Comparison of ENCODE assay signal across 12 cellular contexts in genomic region chr6:169092375-169092774, GRCh38.
DNase-seq lines count a peak whose midpoint lies in the region; ATAC-seq, FAIRE-seq and TF ChIP-seq lines count a peak whose summit lies in the region.
"Had no signal": no experiment of that assay in that cellular context is flagged by ENCODE, and none has a peak within 500 bp of the region (broad histone marks: within the 10 kb centered on the region; RNA-seq: fewer than 3 reads in every experiment).

No MANE protein-coding gene starts in this region.

- DNase-seq in GM12891 (ENCODE audit: insufficient read length, low spot score) (no peak), bronchial epithelial cell (ENCODE audit: low read depth) (no peak), AG08395 (ENCODE audit: low spot score) (no peak), SKM-1 treated with dmso at 0.1 percent for 144 hours (lab: John Stamatoyannopoulos, UW; ENCODE audit: unreplicated experiment) (no peak)
- DNase-seq in activated effector memory CD4-positive, alpha-beta T cell treated with Interleukin-2 at 50 U/mL for 16 hours, result no peak
- no peak for DNase-seq in activated CD4-positive, CD25-positive, alpha-beta regulatory T cell (lab: John Stamatoyannopoulos, UW)
- DNase-seq: effector memory CD4-positive, alpha-beta T cell; PC-9; stimulated activated CD4-positive, alpha-beta T cell treated with anti-CD3 and anti-CD28 coated beads, Interleukin-2, amount 100 ng/mL, for 24 hours had no signal

- ATAC-seq in GM21360 (IDR thresholded peaks at IDR 0.05; ENCODE audit: unreplicated experiment) (peak; percentile 54), HG03175 (IDR thresholded peaks at IDR 0.05; ENCODE audit: unreplicated experiment) (peak; percentile 95)

- no peaks in the 10 kb centered on the region for H3K36me3 ChIP-seq in bronchial epithelial cell (ENCODE audit: control insufficient read depth, insufficient read depth, low read length)
- H3K36me3 ChIP-seq: neural progenitor cell had no signal

- FAIRE-seq in GM12891 (lab: Jason Lieb, UNC) (no peak), bronchial epithelial cell (lab: Jason Lieb, UNC) (peak; percentile 55)

- no peak overlapping the region for H3K4me3 ChIP-seq in bronchial epithelial cell (ENCODE audit: low read depth, low read length)
- H3K4me3 ChIP-seq: neural progenitor cell, PC-9 had no signal

- H3K27me3 ChIP-seq in bronchial epithelial cell (ENCODE audit: control insufficient read depth, insufficient read depth, low read length), result no peaks in the 10 kb centered on the region
- H3K27me3 ChIP-seq: neural progenitor cell had no signal

- TF ChIP-seq CTCF in bronchial epithelial cell (IDR thresholded peaks at IDR 0.05; ENCODE audit: insufficient read depth, low read length, severe bottlenecking), result no peak

- no peak for TF ChIP-seq POLR2A in GM12891 (IDR thresholded peaks at IDR 0.05; ENCODE audit: low read depth, low read length)

TF ChIP-seq in GM12891, 5 proteins besides CTCF, POLR2A, EP300 and RAD21:
- TF ChIP-seq TAF1 (IDR thresholded peaks at IDR 0.05; ENCODE audit: low read depth, low read length) (no peak), POLR2AphosphoS5 (IDR thresholded peaks at IDR 0.05; ENCODE audit: low read depth, low read length) (no peak), POU2F2 (IDR thresholded peaks at IDR 0.05; ENCODE audit: low read depth, low read length) (no peak), PAX5 (IDR thresholded peaks at IDR 0.05; ENCODE audit: insufficient read depth, low read length, severe bottlenecking) (no peak), SPI1 (IDR thresholded peaks at IDR 0.05; ENCODE audit: low read depth, low read length) (peak; percentile 87)
TF ChIP-seq in GM12891: peak in this region for 1.
